In genomic region chr2:237474931-237475703, GRCh38 we compare ENCODE assay signal across 8 cellular contexts. TPM values are rescaled to one million over a fixed set of nuclear protein-coding genes. Genes with fewer than 3 reads are reported as not detected.
DNase-seq lines count a peak whose midpoint lies in the region; ATAC-seq and TF ChIP-seq lines count a peak whose summit lies in the region.

No MANE protein-coding gene starts in this region.

- peak; percentile 67 for TF ChIP-seq CTCF in AG09319 (IDR thresholded peaks at IDR 0.05; ENCODE audit: low read depth, low read length)

- peaks cover 3% of the 10 kb centered on the region for H3K27me3 ChIP-seq in endocrine pancreas (ENCODE audit: control insufficient read depth, insufficient read depth, low read length)

- peak overlapping the region; percentile 65 for H3K9ac ChIP-seq in endocrine pancreas (ENCODE audit: control insufficient read depth, insufficient read depth, low read length)

- H3K27ac ChIP-seq in mesodermal cell (ENCODE audit: low read depth, low read length, severe bottlenecking) = peak overlapping the region; percentile 85

- DNase-seq in AG09319 (ENCODE audit: extremely low read depth, low read depth) = no peak
- peak; percentile 80 for DNase-seq in NCI-H69 (lab: John Stamatoyannopoulos, UW)
- DNase-seq in activated CD8-positive, alpha-beta memory T cell treated with anti-CD3 and anti-CD28 coated beads for 48 hours (ENCODE audit: low read depth in 2 of 3, low spot score in 2 of 3) = peak; percentile 54 to 75 (median 73)
- peak; percentile 74 for DNase-seq in stimulated activated CD8-positive, alpha-beta memory T cell treated with anti-CD3 and anti-CD28 coated beads, Interleukin-15, amount 100 ng/mL, for 24 hours (ENCODE audit: low read depth)

- H3K4me1 ChIP-seq in endocrine pancreas (ENCODE audit: control insufficient read depth, insufficient read depth, low read length) (no peaks in the 10 kb centered on the region), mesodermal cell (ENCODE audit: control insufficient read depth, insufficient read depth, low read length, poor library complexity, severe bottlenecking) (peaks cover 18% of the 10 kb centered on the region)

- ATAC-seq in GM18867 (IDR thresholded peaks at IDR 0.05; ENCODE audit: unreplicated experiment) = peak; percentile 83
- peak; percentile 61 for ATAC-seq in HG03095 (IDR thresholded peaks at IDR 0.05; ENCODE audit: unreplicated experiment)

- 0 to 1% methylated on average over 40 to 75 of the region's 79 CpGs for WGBS in mesodermal cell (ENCODE audit: insufficient coverage in 2 of 2), 2 experiments

- H3K4me3 ChIP-seq in endocrine pancreas (ENCODE audit: control insufficient read depth, insufficient read depth, low read length) (no peak overlapping the region), mesodermal cell (ENCODE audit: extremely low read depth, insufficient read depth, low read length, poor library complexity, severe bottlenecking) (peak overlapping the region; percentile 62)

- no peaks in the 10 kb centered on the region for H3K36me3 ChIP-seq in endocrine pancreas (ENCODE audit: control insufficient read depth, insufficient read depth, low read length)
- no peaks in the 10 kb centered on the region for H3K36me3 ChIP-seq in mesodermal cell (ENCODE audit: control insufficient read depth, insufficient read depth, low read length)

- no peaks in the 10 kb centered on the region for H3K9me3 ChIP-seq in endocrine pancreas (ENCODE audit: control insufficient read depth, low read length)
- no peaks in the 10 kb centered on the region for H3K9me3 ChIP-seq in mesodermal cell (ENCODE audit: control insufficient read depth, low read length)

RNA-seq across cellular contexts. Expression of gene MLPH, which starts 11.9 kb away (rescaled TPM):
- polyA plus RNA-seq in mesodermal cell (2013, experiment 1 of 2) = 3.1 TPM
- polyA plus RNA-seq in mesodermal cell (2013, experiment 2 of 2) = 6.3 TPM
